1 cellular context compared by ENCODE assay signal in the genomic region with DNA sequence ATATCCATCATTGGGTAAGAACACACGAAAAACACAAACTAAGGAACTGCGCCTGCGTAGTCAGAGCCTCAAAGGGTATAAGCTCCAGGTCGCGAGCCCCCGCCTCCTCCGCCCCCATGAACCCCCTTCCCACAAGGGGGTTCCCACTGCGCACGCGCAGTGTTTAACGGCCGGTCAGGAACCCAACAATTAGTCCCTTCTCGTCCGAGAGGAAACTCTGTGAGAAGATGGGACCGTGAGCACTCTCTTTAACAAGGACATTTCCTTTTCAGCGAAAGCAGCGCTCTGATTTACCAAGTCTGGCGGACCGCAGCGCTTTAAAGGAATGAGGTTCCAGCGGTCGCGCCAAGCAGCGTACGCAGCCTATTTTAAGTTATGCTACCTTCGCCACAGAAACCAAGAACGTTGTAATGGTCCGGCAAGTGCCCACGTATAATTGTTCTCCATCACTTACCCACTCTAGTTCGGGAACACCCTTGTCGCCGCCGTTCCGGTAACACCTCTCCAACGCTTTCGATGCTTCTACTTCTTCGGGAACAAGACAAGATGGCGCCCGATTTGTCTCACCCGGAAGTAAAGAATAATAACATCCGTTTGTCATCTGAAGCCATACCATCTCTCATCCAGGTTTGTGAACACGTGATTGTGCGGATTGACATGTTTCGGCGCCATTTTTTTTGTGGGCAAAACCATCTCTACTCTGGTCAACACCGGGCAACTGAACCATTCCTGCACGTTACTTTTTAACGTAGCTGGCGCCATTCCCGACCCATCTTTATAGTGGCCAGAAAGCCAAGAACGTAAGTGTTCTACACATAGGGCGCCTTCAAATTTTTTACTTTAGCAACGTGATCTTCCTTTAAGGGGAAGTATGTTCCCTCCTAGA.
TF ChIP-seq lines count a peak whose summit lies in the region.

A gene with protein sequence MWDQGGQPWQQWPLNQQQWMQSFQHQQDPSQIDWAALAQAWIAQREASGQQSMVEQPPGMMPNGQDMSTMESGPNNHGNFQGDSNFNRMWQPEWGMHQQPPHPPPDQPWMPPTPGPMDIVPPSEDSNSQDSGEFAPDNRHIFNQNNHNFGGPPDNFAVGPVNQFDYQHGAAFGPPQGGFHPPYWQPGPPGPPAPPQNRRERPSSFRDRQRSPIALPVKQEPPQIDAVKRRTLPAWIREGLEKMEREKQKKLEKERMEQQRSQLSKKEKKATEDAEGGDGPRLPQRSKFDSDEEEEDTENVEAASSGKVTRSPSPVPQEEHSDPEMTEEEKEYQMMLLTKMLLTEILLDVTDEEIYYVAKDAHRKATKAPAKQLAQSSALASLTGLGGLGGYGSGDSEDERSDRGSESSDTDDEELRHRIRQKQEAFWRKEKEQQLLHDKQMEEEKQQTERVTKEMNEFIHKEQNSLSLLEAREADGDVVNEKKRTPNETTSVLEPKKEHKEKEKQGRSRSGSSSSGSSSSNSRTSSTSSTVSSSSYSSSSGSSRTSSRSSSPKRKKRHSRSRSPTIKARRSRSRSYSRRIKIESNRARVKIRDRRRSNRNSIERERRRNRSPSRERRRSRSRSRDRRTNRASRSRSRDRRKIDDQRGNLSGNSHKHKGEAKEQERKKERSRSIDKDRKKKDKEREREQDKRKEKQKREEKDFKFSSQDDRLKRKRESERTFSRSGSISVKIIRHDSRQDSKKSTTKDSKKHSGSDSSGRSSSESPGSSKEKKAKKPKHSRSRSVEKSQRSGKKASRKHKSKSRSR (minus strand): TSS at position 548 of the 886 bp plus-strand sequence. CDS start 10,649 bp downstream, outside the sequence.

TF ChIP-seq in K562, 482 proteins besides CTCF, POLR2A, EP300 and RAD21 (continued from another document and continues in another):
- TF ChIP-seq, protein P1, sequence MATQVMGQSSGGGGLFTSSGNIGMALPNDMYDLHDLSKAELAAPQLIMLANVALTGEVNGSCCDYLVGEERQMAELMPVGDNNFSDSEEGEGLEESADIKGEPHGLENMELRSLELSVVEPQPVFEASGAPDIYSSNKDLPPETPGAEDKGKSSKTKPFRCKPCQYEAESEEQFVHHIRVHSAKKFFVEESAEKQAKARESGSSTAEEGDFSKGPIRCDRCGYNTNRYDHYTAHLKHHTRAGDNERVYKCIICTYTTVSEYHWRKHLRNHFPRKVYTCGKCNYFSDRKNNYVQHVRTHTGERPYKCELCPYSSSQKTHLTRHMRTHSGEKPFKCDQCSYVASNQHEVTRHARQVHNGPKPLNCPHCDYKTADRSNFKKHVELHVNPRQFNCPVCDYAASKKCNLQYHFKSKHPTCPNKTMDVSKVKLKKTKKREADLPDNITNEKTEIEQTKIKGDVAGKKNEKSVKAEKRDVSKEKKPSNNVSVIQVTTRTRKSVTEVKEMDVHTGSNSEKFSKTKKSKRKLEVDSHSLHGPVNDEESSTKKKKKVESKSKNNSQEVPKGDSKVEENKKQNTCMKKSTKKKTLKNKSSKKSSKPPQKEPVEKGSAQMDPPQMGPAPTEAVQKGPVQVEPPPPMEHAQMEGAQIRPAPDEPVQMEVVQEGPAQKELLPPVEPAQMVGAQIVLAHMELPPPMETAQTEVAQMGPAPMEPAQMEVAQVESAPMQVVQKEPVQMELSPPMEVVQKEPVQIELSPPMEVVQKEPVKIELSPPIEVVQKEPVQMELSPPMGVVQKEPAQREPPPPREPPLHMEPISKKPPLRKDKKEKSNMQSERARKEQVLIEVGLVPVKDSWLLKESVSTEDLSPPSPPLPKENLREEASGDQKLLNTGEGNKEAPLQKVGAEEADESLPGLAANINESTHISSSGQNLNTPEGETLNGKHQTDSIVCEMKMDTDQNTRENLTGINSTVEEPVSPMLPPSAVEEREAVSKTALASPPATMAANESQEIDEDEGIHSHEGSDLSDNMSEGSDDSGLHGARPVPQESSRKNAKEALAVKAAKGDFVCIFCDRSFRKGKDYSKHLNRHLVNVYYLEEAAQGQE (CRISPR knock-in tag; IDR thresholded peaks at IDR 0.05; ENCODE audit: low read depth), result no peak
- TF ChIP-seq, protein P2, sequence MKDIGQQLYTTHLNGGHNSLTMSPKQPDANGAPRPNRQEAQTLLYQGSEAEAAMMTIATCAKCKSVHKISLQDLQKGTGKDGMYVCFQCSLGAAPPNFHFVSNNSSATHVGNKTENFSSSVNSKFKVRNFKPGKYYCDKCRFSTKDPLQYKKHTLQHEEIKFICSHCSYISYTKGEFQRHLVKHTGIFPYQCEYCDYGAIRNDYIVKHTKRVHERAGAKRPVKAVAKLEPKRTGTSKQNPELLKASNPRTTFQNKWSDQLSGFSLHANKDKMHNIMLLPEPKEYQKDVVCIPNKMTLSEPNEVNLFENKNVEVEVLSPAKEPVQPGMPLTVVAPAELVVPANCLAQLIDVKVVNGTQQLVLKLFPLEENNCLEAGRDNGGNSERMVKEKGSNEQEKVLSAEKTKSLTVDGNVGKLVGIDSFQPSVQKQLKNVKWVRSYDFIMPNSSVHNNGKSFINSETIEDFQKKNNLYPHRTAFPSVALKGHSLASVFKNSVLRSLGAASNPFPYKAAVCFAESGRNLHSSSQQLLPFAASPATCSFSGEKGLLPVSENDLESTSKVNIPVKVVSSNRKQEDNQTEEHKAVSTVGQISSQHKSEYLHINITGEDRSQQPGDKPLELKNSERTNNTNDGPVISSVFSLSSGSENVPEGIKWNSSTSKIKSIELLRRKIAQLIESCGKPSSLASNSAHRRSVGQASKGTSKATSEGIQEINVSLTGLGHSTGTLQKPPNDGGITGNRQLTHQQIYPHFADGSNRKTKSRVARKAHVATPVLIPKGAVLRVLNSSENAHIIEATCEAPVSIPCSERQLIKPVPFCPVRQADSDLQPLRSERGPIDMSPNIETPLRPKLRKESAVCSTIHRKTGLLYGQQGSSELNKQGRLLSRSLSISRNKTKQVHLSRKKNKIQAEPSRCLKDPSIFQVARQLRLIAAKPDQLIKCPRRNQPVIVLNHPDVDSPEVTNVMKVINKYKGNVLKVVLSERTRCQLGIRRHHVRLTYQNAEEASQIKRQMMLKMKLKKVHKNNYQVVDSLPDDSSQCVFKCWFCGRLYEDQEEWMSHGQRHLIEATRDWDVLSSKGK (CRISPR knock-in tag; IDR thresholded peaks at IDR 0.05), result no peak
- TF ChIP-seq, protein P3, sequence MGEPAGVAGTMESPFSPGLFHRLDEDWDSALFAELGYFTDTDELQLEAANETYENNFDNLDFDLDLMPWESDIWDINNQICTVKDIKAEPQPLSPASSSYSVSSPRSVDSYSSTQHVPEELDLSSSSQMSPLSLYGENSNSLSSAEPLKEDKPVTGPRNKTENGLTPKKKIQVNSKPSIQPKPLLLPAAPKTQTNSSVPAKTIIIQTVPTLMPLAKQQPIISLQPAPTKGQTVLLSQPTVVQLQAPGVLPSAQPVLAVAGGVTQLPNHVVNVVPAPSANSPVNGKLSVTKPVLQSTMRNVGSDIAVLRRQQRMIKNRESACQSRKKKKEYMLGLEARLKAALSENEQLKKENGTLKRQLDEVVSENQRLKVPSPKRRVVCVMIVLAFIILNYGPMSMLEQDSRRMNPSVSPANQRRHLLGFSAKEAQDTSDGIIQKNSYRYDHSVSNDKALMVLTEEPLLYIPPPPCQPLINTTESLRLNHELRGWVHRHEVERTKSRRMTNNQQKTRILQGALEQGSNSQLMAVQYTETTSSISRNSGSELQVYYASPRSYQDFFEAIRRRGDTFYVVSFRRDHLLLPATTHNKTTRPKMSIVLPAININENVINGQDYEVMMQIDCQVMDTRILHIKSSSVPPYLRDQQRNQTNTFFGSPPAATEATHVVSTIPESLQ (CRISPR knock-in tag; IDR thresholded peaks at IDR 0.05), result no peak
- TF ChIP-seq ETV6 (IDR thresholded peaks at IDR 0.05; ENCODE audit: borderline replicate concordance in 1 of 2, low read depth in 2 of 2, low read length in 1 of 2) (no peak), ETV6 (CRISPR knock-in tag; IDR thresholded peaks at IDR 0.05; ENCODE audit: borderline replicate concordance) (no peak), PTRF (tag; IDR thresholded peaks at IDR 0.05) (no peak), GATAD2B (IDR thresholded peaks at IDR 0.05; ENCODE audit: borderline replicate concordance) (no peak), MAFF (IDR thresholded peaks at IDR 0.05; ENCODE audit: low read length) (no peak), RBM17 (IDR thresholded peaks at IDR 0.05; ENCODE audit: borderline replicate concordance, low read depth, low read length) (no peak), XRCC3 (IDR thresholded peaks at IDR 0.05) (no peak), MAZ (CRISPR knock-in tag; conservative IDR thresholded peaks at IDR 0.05 in 1 of 2, IDR thresholded peaks at IDR 0.05 in 1 of 2) (peak; percentile 50 to 63; a peak in 3 of 4 replicates), ZNF507 (tag; conservative IDR thresholded peaks at IDR 0.05) (no peak), TCF3 (CRISPR knock-in tag; IDR thresholded peaks at IDR 0.05) (peak; percentile 5; the same call in 1 of the 2 replicates), PURB (CRISPR knock-in tag; IDR thresholded peaks at IDR 0.05; ENCODE audit: low read depth) (no peak), JUNB (CRISPR knock-in tag; conservative IDR thresholded peaks at IDR 0.05) (no peak), RBM22 (IDR thresholded peaks at IDR 0.05; ENCODE audit: low read depth, low read length, poor library complexity, severe bottlenecking) (no peak), SOX6 (IDR thresholded peaks at IDR 0.05) (no peak), ZNF699 (CRISPR knock-in tag; IDR thresholded peaks at IDR 0.05; ENCODE audit: insufficient replicate concordance) (no peak), KLF13 (tag; IDR thresholded peaks at IDR 0.05; ENCODE audit: borderline replicate concordance, low read depth) (0 out of 2 replicates have a peak, but pooled peaks have one; percentile 12), HNRNPL (IDR thresholded peaks at IDR 0.05; ENCODE audit: low read depth, low read length) (no peak), EHMT2 (IDR thresholded peaks at IDR 0.05) (peak; percentile 73; the same call in 1 of the 2 replicates), DPF2 (IDR thresholded peaks at IDR 0.05) (0 out of 2 replicates have a peak, but pooled peaks have one; percentile 11), HDGF (IDR thresholded peaks at IDR 0.05) (no peak), ETS2 (tag; IDR thresholded peaks at IDR 0.05; ENCODE audit: borderline replicate concordance, poor library complexity, severe bottlenecking) (no peak), BHLHE40 (IDR thresholded peaks at IDR 0.05; ENCODE audit: low read length) (no peak; the same call in 1 of the 2 replicates), SMARCC2 (IDR thresholded peaks at IDR 0.05; ENCODE audit: low read depth) (no peak), CBX8 (IDR thresholded peaks at IDR 0.05; ENCODE audit: borderline replicate concordance, extremely low read depth, low read depth, low read length, poor library complexity, severe bottlenecking) (no peak), ZEB2 (IDR thresholded peaks at IDR 0.05) (no peak), HDAC6 (IDR thresholded peaks at IDR 0.05; ENCODE audit: low read depth, low read length) (no peak), SMAD1 (IDR thresholded peaks at IDR 0.05; ENCODE audit: low read depth, low read length, partially characterized antibody) (peak; percentile 88), HDAC8 (tag; IDR thresholded peaks at IDR 0.05) (0 out of 2 replicates have a peak, but pooled peaks have one; percentile 31), WHSC1 (IDR thresholded peaks at IDR 0.05; ENCODE audit: low read length) (no peak), FOXK1 (CRISPR knock-in tag; IDR thresholded peaks at IDR 0.05; ENCODE audit: borderline replicate concordance) (0 out of 2 replicates have a peak, but pooled peaks have one; percentile 18), CC2D1A (IDR thresholded peaks at IDR 0.05) (no peak), ZNF764 (CRISPR knock-in tag; IDR thresholded peaks at IDR 0.05; ENCODE audit: low read depth) (no peak), ZSCAN29 (IDR thresholded peaks at IDR 0.05) (no peak), TRIM28 (IDR thresholded peaks at IDR 0.05) (no peak; the same call in 1 of the 2 replicates)
- TF ChIP-seq, protein P4, sequence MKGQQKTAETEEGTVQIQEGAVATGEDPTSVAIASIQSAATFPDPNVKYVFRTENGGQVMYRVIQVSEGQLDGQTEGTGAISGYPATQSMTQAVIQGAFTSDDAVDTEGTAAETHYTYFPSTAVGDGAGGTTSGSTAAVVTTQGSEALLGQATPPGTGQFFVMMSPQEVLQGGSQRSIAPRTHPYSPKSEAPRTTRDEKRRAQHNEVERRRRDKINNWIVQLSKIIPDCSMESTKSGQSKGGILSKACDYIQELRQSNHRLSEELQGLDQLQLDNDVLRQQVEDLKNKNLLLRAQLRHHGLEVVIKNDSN (CRISPR knock-in tag; IDR thresholded peaks at IDR 0.05), result peak; percentile 92
- TF ChIP-seq, protein P5, sequence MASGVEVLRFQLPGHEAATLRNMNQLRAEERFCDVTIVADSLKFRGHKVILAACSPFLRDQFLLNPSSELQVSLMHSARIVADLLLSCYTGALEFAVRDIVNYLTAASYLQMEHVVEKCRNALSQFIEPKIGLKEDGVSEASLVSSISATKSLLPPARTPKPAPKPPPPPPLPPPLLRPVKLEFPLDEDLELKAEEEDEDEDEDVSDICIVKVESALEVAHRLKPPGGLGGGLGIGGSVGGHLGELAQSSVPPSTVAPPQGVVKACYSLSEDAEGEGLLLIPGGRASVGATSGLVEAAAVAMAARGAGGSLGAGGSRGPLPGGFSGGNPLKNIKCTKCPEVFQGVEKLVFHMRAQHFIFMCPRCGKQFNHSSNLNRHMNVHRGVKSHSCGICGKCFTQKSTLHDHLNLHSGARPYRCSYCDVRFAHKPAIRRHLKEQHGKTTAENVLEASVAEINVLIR (CRISPR knock-in tag; IDR thresholded peaks at IDR 0.05), result no peak
- TF ChIP-seq, protein P6, sequence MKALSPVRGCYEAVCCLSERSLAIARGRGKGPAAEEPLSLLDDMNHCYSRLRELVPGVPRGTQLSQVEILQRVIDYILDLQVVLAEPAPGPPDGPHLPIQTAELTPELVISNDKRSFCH (CRISPR knock-in tag; IDR thresholded peaks at IDR 0.05), result no peak
- TF ChIP-seq, protein P6 (tag; IDR thresholded peaks at IDR 0.05), result no peak
- TF ChIP-seq, protein P7, sequence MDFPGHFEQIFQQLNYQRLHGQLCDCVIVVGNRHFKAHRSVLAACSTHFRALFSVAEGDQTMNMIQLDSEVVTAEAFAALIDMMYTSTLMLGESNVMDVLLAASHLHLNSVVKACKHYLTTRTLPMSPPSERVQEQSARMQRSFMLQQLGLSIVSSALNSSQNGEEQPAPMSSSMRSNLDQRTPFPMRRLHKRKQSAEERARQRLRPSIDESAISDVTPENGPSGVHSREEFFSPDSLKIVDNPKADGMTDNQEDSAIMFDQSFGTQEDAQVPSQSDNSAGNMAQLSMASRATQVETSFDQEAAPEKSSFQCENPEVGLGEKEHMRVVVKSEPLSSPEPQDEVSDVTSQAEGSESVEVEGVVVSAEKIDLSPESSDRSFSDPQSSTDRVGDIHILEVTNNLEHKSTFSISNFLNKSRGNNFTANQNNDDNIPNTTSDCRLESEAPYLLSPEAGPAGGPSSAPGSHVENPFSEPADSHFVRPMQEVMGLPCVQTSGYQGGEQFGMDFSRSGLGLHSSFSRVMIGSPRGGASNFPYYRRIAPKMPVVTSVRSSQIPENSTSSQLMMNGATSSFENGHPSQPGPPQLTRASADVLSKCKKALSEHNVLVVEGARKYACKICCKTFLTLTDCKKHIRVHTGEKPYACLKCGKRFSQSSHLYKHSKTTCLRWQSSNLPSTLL (IDR thresholded peaks at IDR 0.05), result no peak
